2 cellular contexts compared by ENCODE assay signal in the genomic region with DNA sequence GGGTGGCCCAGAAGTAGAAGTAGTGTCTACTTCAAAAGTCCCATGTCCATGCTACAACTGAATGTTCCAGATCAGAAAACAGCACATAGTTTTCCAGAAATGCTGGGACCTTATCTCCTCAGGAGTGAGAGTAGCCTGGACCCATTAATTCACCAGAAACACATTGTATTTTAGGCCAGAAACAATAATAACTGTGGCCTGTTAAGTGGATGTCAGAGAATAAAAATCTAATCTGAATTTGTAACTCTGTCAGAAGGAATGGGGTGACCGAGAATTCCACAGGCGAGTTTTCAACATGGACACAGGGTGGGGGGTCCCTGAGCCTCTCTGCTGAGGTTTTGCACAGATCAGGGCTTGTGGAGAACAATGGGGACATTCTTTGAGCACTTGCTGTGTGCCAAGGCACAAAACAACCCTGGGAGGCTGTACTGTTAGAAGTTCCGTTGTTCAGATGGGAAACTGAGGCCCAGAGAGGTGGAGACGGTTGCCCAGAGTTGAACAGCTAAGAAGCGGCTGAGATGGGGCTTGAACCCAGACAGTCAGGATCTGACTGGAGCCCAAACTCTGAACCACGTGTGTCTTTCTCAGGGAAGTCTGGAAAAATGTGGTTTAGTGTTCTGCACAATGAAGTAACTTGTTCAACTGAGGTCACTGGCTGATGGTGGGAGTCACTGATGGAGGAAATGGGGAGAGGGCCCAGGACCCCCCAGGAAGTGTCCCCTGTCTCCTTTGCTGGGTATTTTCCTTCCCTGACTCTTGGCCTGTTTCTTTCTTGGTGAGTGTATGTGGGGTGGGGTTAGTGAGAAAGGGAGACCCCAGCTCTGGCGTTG.
TF ChIP-seq lines count a peak whose summit lies in the region.

No MANE protein-coding gene starts in this region.

TF ChIP-seq in SK-N-SH, 30 proteins besides CTCF, POLR2A, EP300 and RAD21 (continued from another document):
- TF ChIP-seq PBX3 (IDR thresholded peaks at IDR 0.05) (no peak), GABPA (IDR thresholded peaks at IDR 0.05; ENCODE audit: low read depth) (no peak), JUND (IDR thresholded peaks at IDR 0.05) (no peak), MEF2A (IDR thresholded peaks at IDR 0.05; ENCODE audit: borderline replicate concordance, low read depth) (no peak), CHD2 (IDR thresholded peaks at IDR 0.05; ENCODE audit: low read length, partially characterized antibody) (no peak), MAX (IDR thresholded peaks at IDR 0.05; ENCODE audit: low read depth) (no peak), RFX5 (IDR thresholded peaks at IDR 0.05; ENCODE audit: low read length) (no peak), EZH2phosphoT487 (IDR thresholded peaks at IDR 0.05; ENCODE audit: borderline replicate concordance, low read depth) (no peak), FOXM1 (IDR thresholded peaks at IDR 0.05; ENCODE audit: low read depth) (no peak), TAF1 (IDR thresholded peaks at IDR 0.05; ENCODE audit: borderline replicate concordance, low read depth, low read length) (no peak), TCF12 (IDR thresholded peaks at IDR 0.05) (no peak), SMC3 (IDR thresholded peaks at IDR 0.05; ENCODE audit: low read depth, low read length) (no peak)
- TF ChIP-seq, protein P1, sequence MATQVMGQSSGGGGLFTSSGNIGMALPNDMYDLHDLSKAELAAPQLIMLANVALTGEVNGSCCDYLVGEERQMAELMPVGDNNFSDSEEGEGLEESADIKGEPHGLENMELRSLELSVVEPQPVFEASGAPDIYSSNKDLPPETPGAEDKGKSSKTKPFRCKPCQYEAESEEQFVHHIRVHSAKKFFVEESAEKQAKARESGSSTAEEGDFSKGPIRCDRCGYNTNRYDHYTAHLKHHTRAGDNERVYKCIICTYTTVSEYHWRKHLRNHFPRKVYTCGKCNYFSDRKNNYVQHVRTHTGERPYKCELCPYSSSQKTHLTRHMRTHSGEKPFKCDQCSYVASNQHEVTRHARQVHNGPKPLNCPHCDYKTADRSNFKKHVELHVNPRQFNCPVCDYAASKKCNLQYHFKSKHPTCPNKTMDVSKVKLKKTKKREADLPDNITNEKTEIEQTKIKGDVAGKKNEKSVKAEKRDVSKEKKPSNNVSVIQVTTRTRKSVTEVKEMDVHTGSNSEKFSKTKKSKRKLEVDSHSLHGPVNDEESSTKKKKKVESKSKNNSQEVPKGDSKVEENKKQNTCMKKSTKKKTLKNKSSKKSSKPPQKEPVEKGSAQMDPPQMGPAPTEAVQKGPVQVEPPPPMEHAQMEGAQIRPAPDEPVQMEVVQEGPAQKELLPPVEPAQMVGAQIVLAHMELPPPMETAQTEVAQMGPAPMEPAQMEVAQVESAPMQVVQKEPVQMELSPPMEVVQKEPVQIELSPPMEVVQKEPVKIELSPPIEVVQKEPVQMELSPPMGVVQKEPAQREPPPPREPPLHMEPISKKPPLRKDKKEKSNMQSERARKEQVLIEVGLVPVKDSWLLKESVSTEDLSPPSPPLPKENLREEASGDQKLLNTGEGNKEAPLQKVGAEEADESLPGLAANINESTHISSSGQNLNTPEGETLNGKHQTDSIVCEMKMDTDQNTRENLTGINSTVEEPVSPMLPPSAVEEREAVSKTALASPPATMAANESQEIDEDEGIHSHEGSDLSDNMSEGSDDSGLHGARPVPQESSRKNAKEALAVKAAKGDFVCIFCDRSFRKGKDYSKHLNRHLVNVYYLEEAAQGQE (IDR thresholded peaks at IDR 0.05; ENCODE audit: low read depth, low read length): no peak

TF ChIP-seq in SK-N-SH treated with all-trans-retinoic acid at 6 μM for 48 hours, 23 proteins besides CTCF, POLR2A, EP300 and RAD21 (continued from another document):
- TF ChIP-seq, protein P2, sequence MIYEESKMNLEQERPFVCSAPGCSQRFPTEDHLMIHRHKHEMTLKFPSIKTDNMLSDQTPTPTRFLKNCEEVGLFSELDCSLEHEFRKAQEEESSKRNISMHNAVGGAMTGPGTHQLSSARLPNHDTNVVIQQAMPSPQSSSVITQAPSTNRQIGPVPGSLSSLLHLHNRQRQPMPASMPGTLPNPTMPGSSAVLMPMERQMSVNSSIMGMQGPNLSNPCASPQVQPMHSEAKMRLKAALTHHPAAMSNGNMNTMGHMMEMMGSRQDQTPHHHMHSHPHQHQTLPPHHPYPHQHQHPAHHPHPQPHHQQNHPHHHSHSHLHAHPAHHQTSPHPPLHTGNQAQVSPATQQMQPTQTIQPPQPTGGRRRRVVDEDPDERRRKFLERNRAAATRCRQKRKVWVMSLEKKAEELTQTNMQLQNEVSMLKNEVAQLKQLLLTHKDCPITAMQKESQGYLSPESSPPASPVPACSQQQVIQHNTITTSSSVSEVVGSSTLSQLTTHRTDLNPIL (CRISPR knock-in tag; IDR thresholded peaks at IDR 0.05; ENCODE audit: low read depth): no peak
- TF ChIP-seq POU6F1 (CRISPR knock-in tag; IDR thresholded peaks at IDR 0.05; ENCODE audit: borderline replicate concordance, low read depth) (no peak), CSRNP3 (CRISPR knock-in tag; IDR thresholded peaks at IDR 0.05) (no peak), ZC3H10 (CRISPR knock-in tag; IDR thresholded peaks at IDR 0.05) (no peak), ZFP3 (CRISPR knock-in tag; IDR thresholded peaks at IDR 0.05) (no peak), ESRRG (CRISPR knock-in tag; IDR thresholded peaks at IDR 0.05) (no peak), RARB (CRISPR knock-in tag; IDR thresholded peaks at IDR 0.05) (no peak), SNAI2 (CRISPR knock-in tag; IDR thresholded peaks at IDR 0.05) (no peak)
